In the genomic region with DNA sequence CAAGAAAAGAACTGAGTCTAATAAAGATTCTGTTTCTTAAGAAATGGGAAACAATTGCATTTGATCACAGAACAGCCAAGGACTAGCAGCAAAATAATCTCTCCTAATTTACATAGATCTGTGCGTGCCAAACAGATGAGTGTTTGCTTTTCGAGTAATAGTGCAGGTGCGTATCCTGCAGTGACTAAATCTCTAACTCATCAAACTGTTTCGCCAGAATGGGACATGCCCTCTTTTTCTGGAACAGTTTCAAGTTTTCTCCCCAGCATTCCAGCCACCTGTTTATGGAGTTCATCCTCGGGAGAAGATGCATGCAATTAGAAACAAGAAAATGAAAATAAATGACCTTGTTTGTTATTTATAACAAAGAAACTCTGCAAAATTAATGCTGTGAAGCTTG, we compare ENCODE assay signal across 13 cellular contexts. TPM values are rescaled to one million over a fixed set of nuclear protein-coding genes. Genes with fewer than 3 reads are reported as not detected.
A peak's percentile ranks its signal among the peaks of the same experiment; 100 is the strongest.
DNase-seq lines count a peak whose midpoint lies in the region; TF ChIP-seq lines count a peak whose summit lies in the region.
"Had no signal": no experiment of that assay in that cellular context is flagged by ENCODE, and none has a peak within 500 bp of the region (broad histone marks: within the 10 kb centered on the region; RNA-seq: fewer than 3 reads in every experiment).

No MANE protein-coding gene starts in this region.

- H3K36me3 ChIP-seq in esophagus muscularis mucosa: no peaks in the 10 kb centered on the region
- H3K36me3 ChIP-seq: pancreas had no signal

- intact Hi-C loops in esophagus muscularis mucosa (cut with DNase I): no loop called here

- TF ChIP-seq POLR2A in esophagus muscularis mucosa (IDR thresholded peaks at IDR 0.05; ENCODE audit: low read depth): no peak

- no peak overlapping the region for H3K4me3 ChIP-seq in esophagus muscularis mucosa
- H3K4me3 ChIP-seq: pancreas had no signal

- no peak for TF ChIP-seq CTCF in esophagus muscularis mucosa (IDR thresholded peaks at IDR 0.05)

- peaks cover 0 to 41% (median 4%) of the 10 kb centered on the region in 4 donors for H3K27me3 ChIP-seq in esophagus muscularis mucosa
- H3K27me3 ChIP-seq: pancreas had no signal

- no peak for TF ChIP-seq EP300 in esophagus muscularis mucosa (IDR thresholded peaks at IDR 0.05)

- H3K9me3 ChIP-seq in esophagus muscularis mucosa: no peaks in the 10 kb centered on the region
- H3K9me3 ChIP-seq: pancreas had no signal

- no peaks in the 10 kb centered on the region for H3K4me1 ChIP-seq in esophagus muscularis mucosa
- H3K4me1 ChIP-seq: pancreas had no signal

- no peak overlapping the region for H3K27ac ChIP-seq in esophagus muscularis mucosa (replicated peaks in 1 of 4)
- H3K27ac ChIP-seq: pancreas had no signal

- WGBS in esophagus muscularis mucosa: 53% methylated on average over 5 of the region's 5 CpGs

- DNase-seq in NCI-H2081 (lab: John Stamatoyannopoulos, UW) (peak; percentile 54 to 80), NCI-H2081 treated with DMSO at 0.1 percent for 48 hours (lab: John Stamatoyannopoulos, UW) (no peak), NCI-H345 treated with DMSO at 0.1 percent for 48 hours (lab: John Stamatoyannopoulos, UW; ENCODE audit: unreplicated experiment) (peak; percentile 86), esophagus muscularis mucosa (ENCODE audit: extremely low spot score) (peak; percentile 31), RPMI8226 (no peak), T-helper 1 cell (no peak)
- DNase-seq in activated naive CD4-positive, alpha-beta T cell treated with anti-CD3 and anti-CD28 coated beads, Interleukin-2, amount 50 U/mL, for 16 hours: no peak
- DNase-seq in activated T-cell treated with anti-CD3 and anti-CD28 coated beads, Interleukin-2, amount 50 U/mL, for 1 hour: no peak
- DNase-seq: CD8-positive, alpha-beta T cell; midbrain; pancreas had no signal

RNA-seq across cellular contexts. Expression of a gene that starts 5.7 kb away (rescaled TPM):
- under 1 TPM in 1 of 4 donors, not detected in 3; 0.11 TPM for total RNA-seq in esophagus muscularis mucosa
- total RNA-seq: A172; CD8-positive, alpha-beta T cell; OCI-LY7 had no signal

Comparison
In these comparisons a context has a peak if more than half of its experiments do, and no peak if none do; other contexts are left out.
1. DNase-seq: peak in NCI-H2081 (2 of 2), NCI-H345 treated with DMSO at 0.1 percent for 48 hours (single experiment) and esophagus muscularis mucosa (single experiment); none in NCI-H2081 treated with DMSO at 0.1 percent for 48 hours (single experiment), RPMI8226 (single experiment), T-helper 1 cell (0 of 5), activated naive CD4-positive, alpha-beta T cell treated with anti-CD3 and anti-CD28 coated beads, Interleukin-2, amount 50 U/mL, for 16 hours (single experiment) and activated T-cell treated with anti-CD3 and anti-CD28 coated beads, Interleukin-2, amount 50 U/mL, for 1 hour (single experiment).